Comparison of ENCODE assay signal across 8 cellular contexts in genomic region chr10:101297901-101298451, GRCh38. TPM values are rescaled to one million over a fixed set of nuclear protein-coding genes. Genes with fewer than 3 reads are reported as not detected.
DNase-seq lines count a peak whose midpoint lies in the region; ATAC-seq and TF ChIP-seq lines count a peak whose summit lies in the region.

No MANE protein-coding gene starts in this region.

- peak overlapping the region; percentile 69 for H2AFZ ChIP-seq in HCT116 (ENCODE audit: low read depth, low read length, poor library complexity, severe bottlenecking)

- peaks cover 66% of the 10 kb centered on the region for H3K27me3 Mint-ChIP-seq in CD4-positive, CD25-positive, alpha-beta regulatory T cell

- H3K27ac Mint-ChIP-seq in CD4-positive, CD25-positive, alpha-beta regulatory T cell, result no peak overlapping the region

- peaks cover 3% of the 10 kb centered on the region for H3K4me1 ChIP-seq in CD4-positive, CD25-positive, alpha-beta regulatory T cell (ENCODE audit: control insufficient read depth, insufficient read depth, low read length, poor library complexity, severe bottlenecking)
- H3K4me1 ChIP-seq in HCT116 (ENCODE audit: control insufficient read depth in 1 of 2, insufficient read depth in 2 of 2, low read length in 2 of 2) (peaks cover 0 to 5% of the 10 kb centered on the region in 2 experiments; a peak in 3 of 4 replicates), SJCRH30 (peaks cover 59% of the 10 kb centered on the region), heart left ventricle (peaks cover 0 to 11% (median 0%) of the 10 kb centered on the region in 12 donors), gastrocnemius medialis (peaks cover 4 to 20% of the 10 kb centered on the region in 2 donors)

- 1 to 5% (median 3%) methylated on average over 9 of the region's 9 CpGs for WGBS in heart left ventricle, 4 donors

- H3K9me3 ChIP-seq in CD4-positive, CD25-positive, alpha-beta regulatory T cell (ENCODE audit: control insufficient read depth in 2 of 2, low read length in 2 of 2), result no peaks in the 10 kb centered on the region
- H3K9me3 ChIP-seq in HCT116 (ENCODE audit: control insufficient read depth in 1 of 2, insufficient read depth in 1 of 2, low read depth in 1 of 2, low read length in 2 of 2) (no peaks in the 10 kb centered on the region), SJCRH30 (replicated peaks) (no peaks in the 10 kb centered on the region), heart left ventricle (no peaks in the 10 kb centered on the region), gastrocnemius medialis (no peaks in the 10 kb centered on the region)

- no peaks in the 10 kb centered on the region for H3K9me2 ChIP-seq in HCT116 (ENCODE audit: insufficient read depth)

- H3K36me3 ChIP-seq in CD4-positive, CD25-positive, alpha-beta regulatory T cell (ENCODE audit: control insufficient read depth, insufficient read depth, low read length), result no peaks in the 10 kb centered on the region
- H3K36me3 ChIP-seq in HCT116 (ENCODE audit: control insufficient read depth in 1 of 2, insufficient read depth in 2 of 2, low read length in 2 of 2) (no peaks in the 10 kb centered on the region), SJCRH30 (no peaks in the 10 kb centered on the region), heart left ventricle (no peaks in the 10 kb centered on the region), gastrocnemius medialis (no peaks in the 10 kb centered on the region)

- CTCF ChIA-PET in HCT116 (lab: Charles Lee), result interaction anchor here (0.6 to 10.8 kb wide), 18 partner anchors 9 to 272 kb away, joined by 3 to 182 read pairs (median 5); no protein-coding TSS in a partner anchor

- H3K4me1 Mint-ChIP-seq in CD4-positive, CD25-positive, alpha-beta regulatory T cell, result peaks cover 0 to 4% (median 0%) of the 10 kb centered on the region in 4 donors

- POLR2A ChIA-PET in HCT116 (lab: Charles Lee), result no interaction called here

- peak overlapping the region; percentile 25 for H3K4me2 ChIP-seq in HCT116 (ENCODE audit: low read length)

- TF ChIP-seq RAD21 in HCT116 (IDR thresholded peaks at IDR 0.05; ENCODE audit: low read depth), result peak; percentile 63

- peaks cover 0 to 2% (median 0%) of the 10 kb centered on the region in 7 donors for H3K9me3 Mint-ChIP-seq in CD4-positive, CD25-positive, alpha-beta regulatory T cell

- TF ChIP-seq CTCF in HCT116 (IDR thresholded peaks at IDR 0.05 in 2 of 3, conservative IDR thresholded peaks at IDR 0.05 in 1 of 3; ENCODE audit: borderline replicate concordance in 1 of 3, insufficient read depth in 1 of 3, low read depth in 2 of 3, low read length in 2 of 3) (peak; percentile 86 to 97 (median 97)), heart left ventricle (IDR thresholded peaks at IDR 0.05) (peak; percentile 66 to 89 (median 76)), gastrocnemius medialis (IDR thresholded peaks at IDR 0.05 in 4 of 5, conservative IDR thresholded peaks at IDR 0.05 in 1 of 5) (peak; percentile 55 to 94 (median 83))

- H3K27ac ChIP-seq in CD4-positive, CD25-positive, alpha-beta regulatory T cell (ENCODE audit: insufficient read depth, low read length, poor library complexity, severe bottlenecking), result no peak overlapping the region
- H3K27ac ChIP-seq in HCT116 (ENCODE audit: low read depth, low read length), result no peak overlapping the region
- peak overlapping the region; percentile 4; the same call in 1 of the 2 replicates for H3K27ac ChIP-seq in SJCRH30
- H3K27ac ChIP-seq in heart left ventricle, result no peak overlapping the region
- peak overlapping the region; percentile 36 to 83 (median 54) for H3K27ac ChIP-seq in gastrocnemius medialis

- no peak overlapping the region for H3K4me3 ChIP-seq in CD4-positive, CD25-positive, alpha-beta regulatory T cell (ENCODE audit: low read depth, low read length)
- H3K4me3 ChIP-seq in HCT116 (replicated peaks in 1 of 2; ENCODE audit: low read depth in 1 of 2, low read length in 2 of 2) (no peak overlapping the region), SJCRH30 (no peak overlapping the region), heart left ventricle (no peak overlapping the region), gastrocnemius medialis (no peak overlapping the region)

- H3K79me2 ChIP-seq in HCT116 (ENCODE audit: insufficient read depth, low read length), result no peaks in the 10 kb centered on the region

- RAD21 ChIA-PET in HCT116 (lab: Charles Lee; ENCODE audit: low non-redundant PET in 1 of 2, low total read pairs in 2 of 2, uncharacterized antibody in 2 of 2, unreplicated experiment in 2 of 2), result no interaction called here

- intact Hi-C loops in HCT116 (cut with micrococcal nuclease) (loop anchor here (2.0 to 5.0 kb wide), 2 partner anchors 83 to 136 kb away; no protein-coding TSS in a partner anchor), heart left ventricle (cut with DNase I) (loop anchor here in 1 of 10 donors (10.0 kb wide), 2 partner anchors 83 to 277 kb away; no protein-coding TSS in a partner anchor), gastrocnemius medialis (cut with DNase I; ENCODE audit: low total_unique reads) (loop anchor here (2.0 kb wide), 2 partner anchors 169 to 273 kb away; no protein-coding TSS in a partner anchor)

- peak; percentile 63 to 77 for ATAC-seq in CD4-positive, CD25-positive, alpha-beta regulatory T cell (ENCODE audit: low read depth in 2 of 2)
- ATAC-seq in HCT116 (peak; percentile 94), heart left ventricle (peak in 3 of 4 donors; percentile 25 to 48 (median 37)), gastrocnemius medialis (peak; percentile 72 to 85), GM21786 (IDR thresholded peaks at IDR 0.05; ENCODE audit: unreplicated experiment) (no peak), HG03571 (IDR thresholded peaks at IDR 0.05; ENCODE audit: unreplicated experiment) (no peak)

- no peak overlapping the region for H3K9ac ChIP-seq in HCT116 (ENCODE audit: low read length)

- peaks cover 14% of the 10 kb centered on the region for H3K27me3 ChIP-seq in CD4-positive, CD25-positive, alpha-beta regulatory T cell (ENCODE audit: control insufficient read depth, insufficient read depth, low read length)
- no peaks in the 10 kb centered on the region for H3K27me3 ChIP-seq in HCT116 (ENCODE audit: insufficient read depth, low read length)
- no peaks in the 10 kb centered on the region for H3K27me3 ChIP-seq in SJCRH30
- peaks cover 0 to 38% (median 3%) of the 10 kb centered on the region in 9 donors for H3K27me3 ChIP-seq in heart left ventricle
- H3K27me3 ChIP-seq in gastrocnemius medialis, result no peaks in the 10 kb centered on the region

- no peak overlapping the region for H3K4me3 Mint-ChIP-seq in CD4-positive, CD25-positive, alpha-beta regulatory T cell

- no peaks in the 10 kb centered on the region for H3K36me3 Mint-ChIP-seq in CD4-positive, CD25-positive, alpha-beta regulatory T cell

- in situ Hi-C loops in gastrocnemius medialis (cut with MboI; ENCODE audit: low sequenced_read_pairs in 4 of 4), result loop anchor here in 2 of 4 donors (5.0 to 10.0 kb wide), 2 partner anchors 86 to 267 kb away; no protein-coding TSS in a partner anchor

- DNase-seq in CD4-positive, CD25-positive, alpha-beta regulatory T cell, result peak; percentile 47 to 75 (median 62)
- DNase-seq in HCT116 (ENCODE audit: low read depth, low spot score) (peak; percentile 64), SJCRH30 (peak; percentile 97 to 99), heart left ventricle (peak in 4 of 5 donors; percentile 25 to 75 (median 33)), gastrocnemius medialis (peak; percentile 38 to 55)
- peak; percentile 35 to 71 (median 62) for DNase-seq in activated naive CD4-positive, alpha-beta T cell (lab: John Stamatoyannopoulos, UW)

- BruUV-seq in HCT116 (replicated peaks; lab: Mats Ljungman, UMichigan), result no TSS peak

- TF ChIP-seq POLR2A in HCT116 (IDR thresholded peaks at IDR 0.05; ENCODE audit: borderline replicate concordance, extremely low read depth, insufficient read depth, insufficient read length) (no peak), heart left ventricle (IDR thresholded peaks at IDR 0.05) (no peak), gastrocnemius medialis (IDR thresholded peaks at IDR 0.05) (no peak)

- no peaks in the 10 kb centered on the region for H4K20me1 ChIP-seq in HCT116 (ENCODE audit: insufficient read depth)

TF ChIP-seq in HCT116, 20 proteins besides CTCF, POLR2A, EP300 and RAD21:
- no peak for TF ChIP-seq ZFX (IDR thresholded peaks at IDR 0.05)
- TF ChIP-seq TCF7L2 (IDR thresholded peaks at IDR 0.05; ENCODE audit: borderline replicate concordance, extremely low read depth, insufficient read depth, insufficient read length), result peak; percentile 56
- no peak for TF ChIP-seq EZH2phosphoT487 (IDR thresholded peaks at IDR 0.05; ENCODE audit: borderline replicate concordance)
- TF ChIP-seq SRF (IDR thresholded peaks at IDR 0.05; ENCODE audit: low read depth), result no peak
- peak; percentile 65; the same call in 1 of the 2 replicates for TF ChIP-seq CBX3 (IDR thresholded peaks at IDR 0.05; ENCODE audit: low read depth)
- peak; percentile 68 for TF ChIP-seq YY1 (IDR thresholded peaks at IDR 0.05; ENCODE audit: extremely low read depth, insufficient replicate concordance, low read depth, low read length)
- TF ChIP-seq EZH2 (IDR thresholded peaks at IDR 0.05), result no peak
- TF ChIP-seq MAX (IDR thresholded peaks at IDR 0.05), result 0 out of 2 replicates have a peak, but pooled peaks have one; percentile 22
- no peak for TF ChIP-seq ZNF274 (IDR thresholded peaks at IDR 0.05; ENCODE audit: low read depth, low read length)
- no peak for TF ChIP-seq SIN3A (IDR thresholded peaks at IDR 0.05; ENCODE audit: low read depth)
- TF ChIP-seq EGR1 (IDR thresholded peaks at IDR 0.05; ENCODE audit: low read depth), result no peak
- TF ChIP-seq ELF1 (IDR thresholded peaks at IDR 0.05; ENCODE audit: borderline replicate concordance, low read depth), result no peak
- TF ChIP-seq FOSL1 (IDR thresholded peaks at IDR 0.05; ENCODE audit: low read depth), result no peak
- TF ChIP-seq JUND (IDR thresholded peaks at IDR 0.05), result no peak
TF ChIP-seq in HCT116: peak in this region for 4.

RNA-seq across cellular contexts. Expression of gene BTRC, which starts 56.0 kb away (rescaled TPM):
- total RNA-seq in CD4-positive, CD25-positive, alpha-beta regulatory T cell, result 17.8 TPM
- 1 to 10 TPM; 6.1 to 9.6 (median 8.1) TPM for polyA plus RNA-seq in CD4-positive, CD25-positive, alpha-beta regulatory T cell
- total RNA-seq in HCT116 (2021; ENCODE audit: unreplicated experiment) (29.1 TPM), heart left ventricle (10 to 100 TPM; 21.2 to 53.5 (median 35.0) TPM), gastrocnemius medialis (10 to 100 TPM in 3 of 4 donors, 1 to 10 TPM in 1; 8.7 to 17.3 (median 12.6) TPM)
- 10.3 and 12.6 TPM in 2 replicates for polyA plus RNA-seq in HCT116 (2012)
- total RNA-seq in SJCRH30 (2014; rRNA removed; shearing (Covaris generic)), result 42.5 and 45.4 TPM in 2 replicates
- 10 to 100 TPM; 10.7 to 18.1 TPM for polyA plus RNA-seq in heart left ventricle

Comparison
In these comparisons a context has a peak if more than half of its experiments do, and no peak if none do; other contexts are left out.
1. ATAC-seq: peak in CD4-positive, CD25-positive, alpha-beta regulatory T cell (2 of 2), HCT116 (single experiment), heart left ventricle (3 of 4) and gastrocnemius medialis (2 of 2); none in GM21786 (single experiment) and HG03571 (single experiment).
2. DNase-seq: peak in every context shown above with its lines; median percentile 98 in SJCRH30; 64 in HCT116; 62 in CD4-positive, CD25-positive, alpha-beta regulatory T cell; 62 in activated naive CD4-positive, alpha-beta T cell; 46 in gastrocnemius medialis; 33 in heart left ventricle.
3. H3K27ac ChIP-seq: peak in SJCRH30 (single experiment) and gastrocnemius medialis (4 of 4); none in CD4-positive, CD25-positive, alpha-beta regulatory T cell (single experiment), HCT116 (single experiment) and heart left ventricle (0 of 12).
4. Peak in every context shown above with its lines, with median percentiles within 50 percentile points of each other: CTCF ChIP-seq.